Comparison of ENCODE assay signal across 20 cellular contexts in the genomic region with DNA sequence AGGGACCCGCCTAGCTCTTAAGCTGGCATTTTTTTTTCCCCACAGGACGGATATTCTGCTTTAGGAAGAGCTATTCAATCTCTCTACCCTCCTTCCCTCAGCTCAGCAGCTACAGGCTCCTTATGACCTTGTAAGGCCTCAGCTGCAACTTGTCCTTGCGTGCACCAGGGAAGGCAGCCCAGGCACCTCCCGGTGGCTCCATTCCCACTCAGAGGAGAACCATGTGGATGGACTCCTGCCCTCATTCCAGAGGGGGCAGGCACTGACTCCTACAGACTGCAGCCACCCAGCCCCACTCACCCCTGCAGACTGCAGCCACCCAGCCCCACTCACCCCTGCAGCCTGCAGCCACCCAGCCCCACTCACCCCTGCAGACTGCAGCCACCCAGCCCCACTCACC.
DNase-seq lines count a peak whose midpoint lies in the region; ATAC-seq and TF ChIP-seq lines count a peak whose summit lies in the region.
"Had no signal": no experiment of that assay in that cellular context is flagged by ENCODE, and none has a peak within 500 bp of the region (broad histone marks: within the 10 kb centered on the region; RNA-seq: fewer than 3 reads in every experiment).

No MANE protein-coding gene starts in this region.

- H3K4me2 ChIP-seq in neuronal stem cell (ENCODE audit: insufficient read depth, low read length, poor library complexity, severe bottlenecking) (no peak overlapping the region), OCI-LY7 (ENCODE audit: low read length) (no peak overlapping the region)

- H3K4me3 ChIP-seq in heart left ventricle (no peak overlapping the region), neuronal stem cell (ENCODE audit: low read length in 2 of 2) (no peak overlapping the region), aorta (ENCODE audit: low read length in 2 of 2) (no peak overlapping the region), OCI-LY7 (ENCODE audit: low read depth, low read length, poor library complexity, severe bottlenecking) (no peak overlapping the region)

- no peak overlapping the region for H2BK5ac ChIP-seq in neuronal stem cell (ENCODE audit: low read length)

- H3K36me3 ChIP-seq in heart left ventricle, result no peaks in the 10 kb centered on the region
- no peaks in the 10 kb centered on the region for H3K36me3 ChIP-seq in neuronal stem cell (replicated peaks in 1 of 2; ENCODE audit: control insufficient read depth in 2 of 2, insufficient read depth in 2 of 2, low read length in 2 of 2)
- no peaks in the 10 kb centered on the region for H3K36me3 ChIP-seq in aorta (ENCODE audit: control insufficient read depth in 1 of 2, insufficient read depth in 2 of 2, low read length in 1 of 2)
- no peaks in the 10 kb centered on the region for H3K36me3 ChIP-seq in OCI-LY7 (ENCODE audit: insufficient read depth, low read length)

- no peaks in the 10 kb centered on the region for H3K9me3 ChIP-seq in heart left ventricle
- no peaks in the 10 kb centered on the region for H3K9me3 ChIP-seq in neuronal stem cell (replicated peaks in 1 of 2; ENCODE audit: control insufficient read depth in 2 of 2, insufficient read depth in 1 of 2, low read depth in 1 of 2, low read length in 2 of 2)
- H3K9me3 ChIP-seq in aorta (ENCODE audit: control insufficient read depth, low read length), result no peaks in the 10 kb centered on the region
- H3K9me3 ChIP-seq in OCI-LY7 (ENCODE audit: low read length), result no peaks in the 10 kb centered on the region

- H2BK15ac ChIP-seq in neuronal stem cell (ENCODE audit: low read length), result peak overlapping the region; percentile 58

- H2AK5ac ChIP-seq in neuronal stem cell (ENCODE audit: low read depth, low read length), result no peak overlapping the region

- peak; percentile 72 for DNase-seq in Right ventricle myocardium inferior (ENCODE audit: missing footprints)
- no peak for DNase-seq in cardiac septum (ENCODE audit: low spot score)
- peak; percentile 62 to 86 (median 66) for DNase-seq in heart left ventricle
- no peak for DNase-seq in neuronal stem cell (ENCODE audit: low spot score)
- DNase-seq in aorta, result peak in 1 of 2 donors; percentile 60
- no peak for DNase-seq in OCI-LY7 (ENCODE audit: low spot score)
- no peak for DNase-seq in NCI-H1105 (lab: John Stamatoyannopoulos, UW)
- no peak for DNase-seq in HUDEP-2 (lab: John Stamatoyannopoulos, UW; ENCODE audit: unreplicated experiment in 76 of 76)
- DNase-seq: amniotic stem cell; DMS79; endodermal cell; foreskin melanocyte; HCEC 1CT; Karpas-422; natural killer cell; NCI-H146; NCI-H226; stimulated activated naive CD4-positive, alpha-beta T cell; T-helper 17 cell had no signal

- H3K4me1 ChIP-seq in heart left ventricle (peaks cover 0 to 8% (median 0%) of the 10 kb centered on the region in 12 donors), neuronal stem cell (ENCODE audit: control insufficient read depth in 2 of 2, insufficient read depth in 1 of 2, low read depth in 1 of 2, low read length in 2 of 2) (peaks cover 0 to 2% of the 10 kb centered on the region in 2 donors), aorta (ENCODE audit: control insufficient read depth in 1 of 2, insufficient read depth in 2 of 2, low read length in 2 of 2) (no peaks in the 10 kb centered on the region), OCI-LY7 (ENCODE audit: insufficient read depth, low read length, poor library complexity, severe bottlenecking) (no peaks in the 10 kb centered on the region)

- no peaks in the 10 kb centered on the region for H3K9me2 ChIP-seq in OCI-LY7 (ENCODE audit: insufficient read depth, low read length)

- no TSS peak for BruUV-seq in OCI-LY7 (replicated peaks; lab: Mats Ljungman, UMichigan)

- WGBS in heart left ventricle, 4 donors, result 27 to 44% (median 34%) methylated on average over 3 to 4 of the region's 4 CpGs
- no CpG with 5 or more reads among the region's 4 CpGs for WGBS in neuronal stem cell (ENCODE audit: extremely low coverage in 2 of 2, insufficient read length in 2 of 2, insufficient replicate concordance in 1 of 2), 2 donors
- WGBS in aorta, 2 donors, result 5 to 7% methylated on average over 4 of the region's 4 CpGs

- POLR2A ChIA-PET in OCI-LY7 (lab: Charles Lee), result no interaction called here

- H3K18ac ChIP-seq in neuronal stem cell (ENCODE audit: low read length), result peak overlapping the region; percentile 48

- no peaks in the 10 kb centered on the region for H3K79me2 ChIP-seq in OCI-LY7 (ENCODE audit: insufficient read depth, low read depth, low read length)

- TF ChIP-seq CTCF in heart left ventricle (IDR thresholded peaks at IDR 0.05) (no peak), OCI-LY7 (conservative IDR thresholded peaks at IDR 0.05; ENCODE audit: low read length) (no peak)

- no peak overlapping the region for H2BK12ac ChIP-seq in neuronal stem cell (ENCODE audit: low read length)

- no peaks in the 10 kb centered on the region for H3K27me3 ChIP-seq in heart left ventricle
- H3K27me3 ChIP-seq in neuronal stem cell (ENCODE audit: control insufficient read depth in 3 of 3, insufficient read depth in 3 of 3, low read depth in 1 of 3, low read length in 3 of 3), result no peaks in the 10 kb centered on the region
- H3K27me3 ChIP-seq in aorta (ENCODE audit: control insufficient read depth in 1 of 2, insufficient read depth in 2 of 2, low read length in 1 of 2), result no peaks in the 10 kb centered on the region

- peak; percentile 96 for ATAC-seq in Right ventricle myocardium inferior
- ATAC-seq in heart left ventricle, result peak; percentile 89 to 99 (median 98)
- ATAC-seq in aorta (ENCODE audit: low FRiP score), result peak; percentile 64
- ATAC-seq: natural killer cell, T-helper 17 cell, WTC11 had no signal

- H3K79me1 ChIP-seq in neuronal stem cell (ENCODE audit: low read depth, low read length), result peaks cover 2% of the 10 kb centered on the region

- no peak overlapping the region for H3K14ac ChIP-seq in neuronal stem cell (ENCODE audit: low read length)

- H4K8ac ChIP-seq in neuronal stem cell (ENCODE audit: low read depth, low read length), result no peak overlapping the region

- no peak overlapping the region for H3K23ac ChIP-seq in neuronal stem cell (ENCODE audit: low read depth, low read length, poor library complexity)

- H2BK120ac ChIP-seq in neuronal stem cell (ENCODE audit: low read depth, low read length), result no peak overlapping the region

- CTCF ChIA-PET in OCI-LY7 (lab: Charles Lee; ENCODE audit: unreplicated experiment), result no interaction called here

- peak overlapping the region in 9 of 12 donors; percentile 40 to 78 (median 56) for H3K27ac ChIP-seq in heart left ventricle
- no peak overlapping the region for H3K27ac ChIP-seq in neuronal stem cell (replicated peaks; ENCODE audit: low read length)
- H3K27ac ChIP-seq in aorta (ENCODE audit: low read depth in 1 of 2, low read length in 2 of 2), result peak overlapping the region in 1 of 2 donors; percentile 2
- H3K27ac ChIP-seq in OCI-LY7 (ENCODE audit: low read depth, low read length, poor library complexity, severe bottlenecking), result no peak overlapping the region

- H2AFZ ChIP-seq in neuronal stem cell (ENCODE audit: low read length), result no peak overlapping the region
- no peak overlapping the region for H2AFZ ChIP-seq in OCI-LY7 (ENCODE audit: low read length)

- H3K9ac ChIP-seq in neuronal stem cell (ENCODE audit: low read depth, low read length, poor library complexity), result no peak overlapping the region

- intact Hi-C loops in Right ventricle myocardium inferior (cut with DNase I), result no loop called here
- intact Hi-C loops in cardiac septum (cut with DNase I), result no loop called here
- intact Hi-C loops in heart left ventricle (cut with DNase I), result no loop called here
- intact Hi-C loops in aorta (cut with DNase I), result no loop called here
- intact Hi-C loops in OCI-LY7 (cut with micrococcal nuclease; ENCODE audit: unreplicated experiment), result no loop called here

- no peaks in the 10 kb centered on the region for H4K20me1 ChIP-seq in OCI-LY7 (ENCODE audit: insufficient read depth, low read length)

- no peak overlapping the region for H4K91ac ChIP-seq in neuronal stem cell (ENCODE audit: low read depth, low read length, poor library complexity)

- no peak overlapping the region for H3K4ac ChIP-seq in neuronal stem cell (ENCODE audit: low read length)

- TF ChIP-seq POLR2A in heart left ventricle (IDR thresholded peaks at IDR 0.05), result no peak

Comparison
In these comparisons a context has a peak if more than half of its experiments do, and no peak if none do; other contexts are left out.
1. DNase-seq: peak in Right ventricle myocardium inferior (single experiment) and heart left ventricle (5 of 5); none in cardiac septum (single experiment), neuronal stem cell (single experiment), OCI-LY7 (single experiment), NCI-H1105 (single experiment) and HUDEP-2 (0 of 76).
2. H3K27ac ChIP-seq: peak in heart left ventricle (9 of 12); none in neuronal stem cell (single experiment) and OCI-LY7 (single experiment).
3. Peak in every context shown above with its lines, with median percentiles within 50 percentile points of each other: ATAC-seq.